ENCODE assay signal across 14 cellular contexts in the genomic region with DNA sequence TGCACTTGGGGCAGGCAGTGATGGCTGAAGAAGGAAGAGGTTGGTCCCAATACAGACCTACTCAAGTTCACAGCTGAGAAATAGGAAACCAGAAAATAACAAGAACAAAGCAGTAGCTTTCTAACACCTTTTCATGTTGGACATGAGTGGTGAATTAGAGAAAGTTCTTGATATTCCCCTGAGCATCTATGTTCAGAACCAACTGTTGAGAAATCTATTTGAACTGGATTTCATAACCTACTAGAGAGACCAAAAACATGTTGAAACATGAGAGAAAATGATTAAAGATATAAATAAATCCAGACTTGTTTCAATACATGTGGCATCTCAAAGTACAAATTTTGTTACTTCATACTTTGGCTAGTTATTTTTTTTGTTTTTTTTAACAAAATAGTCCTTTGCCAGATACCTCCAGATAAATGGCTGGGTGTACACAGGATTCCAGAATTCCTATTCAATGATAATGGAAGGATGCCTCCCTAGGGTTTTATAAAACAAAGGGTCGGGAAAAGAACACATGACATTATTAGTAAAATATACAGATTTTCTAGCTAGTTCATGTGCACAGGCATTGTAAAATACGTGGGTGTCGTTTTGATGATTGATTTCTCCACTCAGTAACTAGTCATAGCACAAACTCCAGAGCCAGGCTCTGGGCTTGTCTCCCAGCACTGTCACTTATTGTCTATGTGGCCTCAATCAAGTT. TPM values are rescaled to one million over a fixed set of nuclear protein-coding genes. Genes with fewer than 3 reads are reported as not detected.
DNase-seq lines count a peak whose midpoint lies in the region; ATAC-seq, FAIRE-seq and TF ChIP-seq lines count a peak whose summit lies in the region.
"Had no signal": no experiment of that assay in that cellular context is flagged by ENCODE, and none has a peak within 500 bp of the region (broad histone marks: within the 10 kb centered on the region; RNA-seq: fewer than 3 reads in every experiment).

No MANE protein-coding gene starts in this region.

- peak overlapping the region; percentile 12 for H3K27ac Mint-ChIP-seq in activated CD8-positive, alpha-beta memory T cell treated with anti-CD3 and anti-CD28 coated beads, Interleukin-2, amount 10 ng/mL, durations not matched to agents 7 days and 5 days
- H3K27ac Mint-ChIP-seq: activated CD4-positive, alpha-beta T cell treated with anti-CD3 and anti-CD28 coated beads, Interleukin-2, amount 10 ng/mL, durations not matched to agents 24 days and 14 days had no signal

- 19% methylated on average over 3 of the region's 3 CpGs for WGBS in GM12878 (ENCODE audit: insufficient coverage, insufficient replicate concordance, low lambda C conversion rate, missing lambda C conversion rate)
- WGBS in upper lobe of left lung, 2 donors: 73 to 77% methylated on average over 3 of the region's 3 CpGs

- no peak for ATAC-seq in activated CD8-positive, alpha-beta memory T cell treated with anti-CD3 and anti-CD28 coated beads, Interleukin-2, amount 10 ng/mL, durations not matched to agents 7 days and 5 days
- 0 out of 3 replicates have a peak, but pooled peaks have one; percentile 36 for ATAC-seq in GM12878
- ATAC-seq in upper lobe of left lung (ENCODE audit: low FRiP score in 2 of 2): peak in 1 of 2 donors; percentile 84

- H2AFZ ChIP-seq in GM12878 (ENCODE audit: control insufficient read depth, low read depth, low read length) (no peak overlapping the region), keratinocyte (ENCODE audit: control insufficient read depth, low read length) (no peak overlapping the region)

- dilution Hi-C loops in keratinocyte (cut with MboI; ENCODE audit: extremely low pct_ligation_motif_present, low sequenced_read_pairs): no loop called here

- no peak overlapping the region for H3K4me3 Mint-ChIP-seq in activated CD8-positive, alpha-beta memory T cell treated with anti-CD3 and anti-CD28 coated beads, Interleukin-2, amount 10 ng/mL, durations not matched to agents 7 days and 5 days
- H3K4me3 Mint-ChIP-seq: activated CD4-positive, alpha-beta T cell treated with anti-CD3 and anti-CD28 coated beads, Interleukin-2, amount 10 ng/mL, durations not matched to agents 24 days and 14 days had no signal

- H3K4me3 ChIP-seq in GM12878 (no peak overlapping the region), keratinocyte (ENCODE audit: control insufficient read depth in 2 of 3, extremely low read depth in 1 of 3, insufficient read depth in 2 of 3, low read depth in 1 of 3, low read length in 3 of 3) (no peak overlapping the region), upper lobe of left lung (no peak overlapping the region)

- no peak overlapping the region for H3K9ac ChIP-seq in GM12878 (ENCODE audit: control insufficient read depth, insufficient read depth, low read length)
- H3K9ac ChIP-seq in keratinocyte (ENCODE audit: control insufficient read depth, extremely low read depth, insufficient read depth, low read length): no peak overlapping the region

- TF ChIP-seq RAD21 in GM12878 (IDR thresholded peaks at IDR 0.05; ENCODE audit: insufficient read depth, low read depth, low read length): no peak

- no peaks in the 10 kb centered on the region for H4K20me1 ChIP-seq in GM12878 (ENCODE audit: control insufficient read depth, insufficient read depth)
- H4K20me1 ChIP-seq in keratinocyte (ENCODE audit: control insufficient read depth, extremely low read depth, insufficient read depth, low read length): no peaks in the 10 kb centered on the region

- DNase-seq in activated CD8-positive, alpha-beta memory T cell treated with anti-CD3 and anti-CD28 coated beads, Interleukin-2, amount 10 ng/mL, durations not matched to agents 7 days and 5 days: no peak
- no peak for DNase-seq in activated CD8-positive, alpha-beta memory T cell treated with anti-CD3 and anti-CD28 coated beads, Interleukin-2, amount 50 U/mL, for 48 hours
- DNase-seq in GM12878 (ENCODE audit: low read depth, low spot score) (no peak), keratinocyte (ENCODE audit: low read depth, low spot score) (no peak), upper lobe of left lung (no peak), pons (ENCODE audit: low spot score) (no peak), NCI-H526 (lab: John Stamatoyannopoulos, UW) (no peak), HUDEP-2 (lab: John Stamatoyannopoulos, UW; ENCODE audit: unreplicated experiment in 76 of 76) (no peak)
- DNase-seq: ACHN; activated CD4-positive, alpha-beta T cell treated with anti-CD3 and anti-CD28 coated beads, Interleukin-2, amount 10 ng/mL, durations not matched to agents 24 days and 14 days; GF-D8; NCI-H187; substantia nigra had no signal

- TF ChIP-seq CTCF in GM12878 (IDR thresholded peaks at IDR 0.05 in 2 of 3, conservative IDR thresholded peaks at IDR 0.05 in 1 of 3; ENCODE audit: control insufficient read depth in 2 of 3, extremely low read depth in 1 of 3, insufficient read depth in 1 of 3, low read depth in 3 of 3, low read length in 3 of 3): no peak
- TF ChIP-seq CTCF in keratinocyte (optimal IDR thresholded peaks at IDR 0.05 in 1 of 3, IDR thresholded peaks at IDR 0.05 in 1 of 3, conservative IDR thresholded peaks at IDR 0.05 in 1 of 3; ENCODE audit: extremely low read depth in 1 of 3, insufficient read depth in 2 of 3, low read length in 3 of 3): no peak
- no peak for TF ChIP-seq CTCF in upper lobe of left lung (IDR thresholded peaks at IDR 0.05)

- H3K36me3 Mint-ChIP-seq in activated CD8-positive, alpha-beta memory T cell treated with anti-CD3 and anti-CD28 coated beads, Interleukin-2, amount 10 ng/mL, durations not matched to agents 7 days and 5 days: peaks cover 3% of the 10 kb centered on the region

- POLR2A ChIA-PET in GM12878 (lab: Charles Lee): no interaction called here

- no peaks in the 10 kb centered on the region for H3K27me3 Mint-ChIP-seq in activated CD8-positive, alpha-beta memory T cell treated with anti-CD3 and anti-CD28 coated beads, Interleukin-2, amount 10 ng/mL, durations not matched to agents 7 days and 5 days
- H3K27me3 Mint-ChIP-seq: activated CD4-positive, alpha-beta T cell treated with anti-CD3 and anti-CD28 coated beads, Interleukin-2, amount 10 ng/mL, durations not matched to agents 24 days and 14 days had no signal

- CTCF ChIA-PET in activated CD8-positive, alpha-beta memory T cell treated with anti-CD3 and anti-CD28 coated beads, Interleukin-2, amount 10 ng/mL, durations not matched to agents 7 days and 5 days (lab: Charles Lee): interaction anchor here (0.8 to 1.0 kb wide), 2 partner anchors 9 to 45 kb away, joined by 3 read pairs; no protein-coding TSS in a partner anchor
- CTCF ChIA-PET in GM12878 (lab: Yijun Ruan, JAX): interaction anchor here (0.6 to 1.1 kb wide), 3 partner anchors 9 to 74 kb away, joined by 3 to 4 read pairs (median 3); no protein-coding TSS in a partner anchor

- BruUV-seq in GM12878 (replicated peaks; lab: Mats Ljungman, UMichigan): no TSS peak

- H3K9me1 ChIP-seq in keratinocyte (ENCODE audit: control insufficient read depth, extremely low read depth, insufficient read depth, low read length): no peaks in the 10 kb centered on the region

- H3K79me2 ChIP-seq in GM12878 (ENCODE audit: control insufficient read depth, insufficient read depth, low read length): no peaks in the 10 kb centered on the region
- no peaks in the 10 kb centered on the region for H3K79me2 ChIP-seq in keratinocyte (ENCODE audit: control insufficient read depth, insufficient read depth, low read length)

- H3K36me3 ChIP-seq in GM12878 (ENCODE audit: control insufficient read depth in 2 of 2, insufficient read depth in 2 of 2, low read length in 1 of 2): no peaks in the 10 kb centered on the region
- no peaks in the 10 kb centered on the region for H3K36me3 ChIP-seq in keratinocyte (ENCODE audit: control insufficient read depth in 2 of 2, extremely low read depth in 1 of 2, insufficient read depth in 2 of 2, low read length in 2 of 2)
- H3K36me3 ChIP-seq in upper lobe of left lung: no peaks in the 10 kb centered on the region

- SMC1A ChIA-PET in GM12878 (lab: Charles Lee; ENCODE audit: uncharacterized antibody, unreplicated experiment): interaction anchor here (1.1 kb wide), 2 partner anchors 14 to 38 kb away, joined by 3 read pairs; no protein-coding TSS in a partner anchor

- H3K27me3 ChIP-seq in GM12878 (replicated peaks in 1 of 2; ENCODE audit: control insufficient read depth in 2 of 2, insufficient read depth in 2 of 2, low read length in 1 of 2) (no peaks in the 10 kb centered on the region), keratinocyte (ENCODE audit: control insufficient read depth, extremely low read depth, insufficient read depth, low read length) (no peaks in the 10 kb centered on the region), upper lobe of left lung (no peaks in the 10 kb centered on the region)

- RAD21 ChIA-PET in GM12878 (lab: Charles Lee; ENCODE audit: unreplicated experiment): interaction anchor here (0.6 to 0.7 kb wide), 2 partner anchors 34 to 144 kb away, joined by 3 read pairs; no protein-coding TSS in a partner anchor

- no peaks in the 10 kb centered on the region for H3K9me3 ChIP-seq in GM12878 (replicated peaks; ENCODE audit: control insufficient read depth, insufficient read depth, low read length)
- no peaks in the 10 kb centered on the region for H3K9me3 ChIP-seq in keratinocyte (ENCODE audit: control insufficient read depth, low read depth, low read length)
- H3K9me3 ChIP-seq in upper lobe of left lung: no peaks in the 10 kb centered on the region

- TF ChIP-seq POLR2A in GM12878 (IDR thresholded peaks at IDR 0.05; ENCODE audit: low read depth, low read length): no peak
- TF ChIP-seq POLR2A in upper lobe of left lung (IDR thresholded peaks at IDR 0.05): no peak

- intact Hi-C loops in GM12878 (cut with micrococcal nuclease; ENCODE audit: unreplicated experiment): no loop called here

- H3K27ac ChIP-seq in GM12878 (ENCODE audit: control insufficient read depth, insufficient read depth): no peak overlapping the region
- no peak overlapping the region for H3K27ac ChIP-seq in keratinocyte (ENCODE audit: control insufficient read depth, insufficient read depth, low read length)
- H3K27ac ChIP-seq in upper lobe of left lung: peak overlapping the region; percentile 31 to 73 (median 48)

- FAIRE-seq in GM12878 (lab: Jason Lieb, UNC) (peak; percentile 86), keratinocyte (lab: Jason Lieb, UNC) (no peak)

- H3K4me2 ChIP-seq in GM12878 (ENCODE audit: control insufficient read depth, insufficient read depth): no peak overlapping the region
- H3K4me2 ChIP-seq in keratinocyte (ENCODE audit: control insufficient read depth, extremely low read depth, insufficient read depth, low read depth, low read length): peak overlapping the region; percentile 17

- peaks cover 29% of the 10 kb centered on the region for H3K4me1 Mint-ChIP-seq in activated CD8-positive, alpha-beta memory T cell treated with anti-CD3 and anti-CD28 coated beads, Interleukin-2, amount 10 ng/mL, durations not matched to agents 7 days and 5 days

- peaks cover 5% of the 10 kb centered on the region for H3K4me1 ChIP-seq in GM12878 (ENCODE audit: control insufficient read depth, insufficient read depth, low read length)
- H3K4me1 ChIP-seq in keratinocyte (ENCODE audit: control insufficient read depth, extremely low read depth, insufficient read depth, low read length): peaks cover 32% of the 10 kb centered on the region
- H3K4me1 ChIP-seq in upper lobe of left lung: peaks cover 26 to 36% (median 33%) of the 10 kb centered on the region in 4 donors

- in situ Hi-C loops in GM12878 (cut with MboI): no loop called here

- TF ChIP-seq EP300 in GM12878 (IDR thresholded peaks at IDR 0.05; ENCODE audit: borderline replicate concordance in 1 of 2, control insufficient read depth in 1 of 2, low read depth in 2 of 2, low read length in 2 of 2) (no peak), upper lobe of left lung (IDR thresholded peaks at IDR 0.05) (peak in 1 of 4 donors; percentile 28)

- no peaks in the 10 kb centered on the region for H3K9me3 Mint-ChIP-seq in activated CD8-positive, alpha-beta memory T cell treated with anti-CD3 and anti-CD28 coated beads, Interleukin-2, amount 10 ng/mL, durations not matched to agents 7 days and 5 days (ENCODE audit: low read depth)

RNA-seq across cellular contexts. Expression of gene TNFSF10, which starts 34.4 kb away (rescaled TPM):
- 100 to 1,000 TPM; 144 to 256 TPM for total RNA-seq in activated CD8-positive, alpha-beta memory T cell treated with anti-CD3 and anti-CD28 coated beads, Interleukin-2, amount 10 ng/mL, durations not matched to agents 7 days and 5 days
- total RNA-seq in GM12878 (2013; cell fraction: nucleolus; rRNA removed): 4.0 and 6.9 TPM in 2 replicates
- total RNA-seq in GM12878 (2014; rRNA removed) (5.2 and 5.8 TPM in 2 replicates), GM12878 (2014; rRNA removed; fragmentation: Illumina TruSeq; extraction: Trizol) (6.3 and 7.5 TPM in 2 replicates), GM12878 (2021) (2.9 and 3.8 TPM in 2 replicates), upper lobe of left lung (10 to 100 TPM; 41.0 to 95.2 (median 76.8) TPM)
- 5.5 TPM for polyA plus RNA-seq in GM12878 (2011; ENCODE audit: low read depth)
- polyA plus RNA-seq in GM12878 (2011; rRNA removed) (12.3 and 14.5 TPM in 2 replicates), GM12878 (2014; fragmentation: Illumina TruSeq; extraction: Trizol) (6.9 and 12.7 TPM in 2 replicates), GM12878 (2014; fragmentation: Nextera tagmentation; extraction: Ambion mirVana) (1 to 10 TPM; 4.1 to 4.6 TPM), GM12878 (2014; rRNA removed) (2.8 and 4.2 TPM in 2 replicates), GM12878 (2016; fragmentation: Nextera tagmentation; extraction: Ambion mirVana) (1 to 10 TPM; 2.1 to 3.5 TPM), keratinocyte (21.7 to 47.2 TPM (median 22.2 TPM) in 3 replicates)
- 8.7 and 10.1 TPM in 2 replicates for polyA plus RNA-seq in GM12878 (2011; cell fraction: cytosol; rRNA removed)
- polyA plus RNA-seq in GM12878 (2011; cell fraction: nucleus; rRNA removed): 3.3 and 3.6 TPM in 2 replicates
- 5.6 and 5.9 TPM in 2 replicates for polyA plus RNA-seq in GM12878 (2012)
- polyA minus RNA-seq in GM12878 (2011; rRNA and poly(A)+ RNA removed): 9.9 and 12.4 TPM in 2 replicates
- 2.9 and 3.3 TPM in 2 replicates for polyA minus RNA-seq in GM12878 (2011; cell fraction: cytosol; rRNA and poly(A)+ RNA removed)
- 9.2 and 14.9 TPM in 2 replicates for polyA minus RNA-seq in GM12878 (2011; cell fraction: nucleus; rRNA and poly(A)+ RNA removed)
- polyA plus RNA-seq in keratinocyte (2011; ENCODE audit: low read depth): 30.2 TPM
- 8.4 and 14.6 TPM in 2 replicates for polyA plus RNA-seq in keratinocyte (2011; cell fraction: cytosol; rRNA removed)
- polyA plus RNA-seq in keratinocyte (2011; cell fraction: nucleus; rRNA removed): 39.4 and 45.3 TPM in 2 replicates
- polyA plus RNA-seq in keratinocyte (2012; ENCODE audit: low replicate concordance): 18.6 and 28.6 TPM in 2 replicates
- polyA minus RNA-seq in keratinocyte: 17.3 to 42.2 TPM (median 17.9 TPM) in 3 replicates
- 4.6 TPM for polyA minus RNA-seq in keratinocyte (2011; cell fraction: cytosol; rRNA and poly(A)+ RNA removed)
- polyA minus RNA-seq in keratinocyte (2011; cell fraction: nucleus; rRNA and poly(A)+ RNA removed): 27.8 and 41.7 TPM in 2 replicates
- total RNA-seq: SK-MEL-5 had no signal

Comparison
In these comparisons a context has a peak if more than half of its experiments do, and no peak if none do; other contexts are left out.
1. H3K27ac ChIP-seq: peak in upper lobe of left lung (4 of 4); none in GM12878 (single experiment) and keratinocyte (single experiment).
2. RNA of gene TNFSF10, which starts 34.4 kb away (total RNA-seq): 144 to 256 TPM in activated CD8-positive, alpha-beta memory T cell treated with anti-CD3 and anti-CD28 coated beads, Interleukin-2, amount 10 ng/mL, durations not matched to agents 7 days and 5 days and 41.0 to 95.2 TPM in upper lobe of left lung; 2.9 to 7.5 TPM in GM12878; every median in the first group is over 4 times any median in the second.